In genomic region chr14:71742491-71742890, GRCh38 we compare ENCODE assay signal across 13 cellular contexts.
DNase-seq lines count a peak whose midpoint lies in the region; TF ChIP-seq lines count a peak whose summit lies in the region.
"Had no signal": no experiment of that assay in that cellular context is flagged by ENCODE, and none has a peak within 500 bp of the region (broad histone marks: within the 10 kb centered on the region; RNA-seq: fewer than 3 reads in every experiment).

No MANE protein-coding gene starts in this region.

- peak; percentile 69 for DNase-seq in AG10803 (ENCODE audit: low read depth)
- peak; percentile 46 for DNase-seq in GM23248
- peak; percentile 19 for DNase-seq in esophagus muscularis mucosa (ENCODE audit: extremely low spot score)
- DNase-seq in progenitor cell of endocrine pancreas (ENCODE audit: low spot score, unreplicated experiment), result no peak
- no peak for DNase-seq in NCI-H748 treated with DMSO at 0.1 percent for 48 hours (lab: John Stamatoyannopoulos, UW)
- DNase-seq in NCI-H345 treated with DMSO at 0.1 percent for 48 hours (lab: John Stamatoyannopoulos, UW; ENCODE audit: unreplicated experiment), result no peak
- no peak for DNase-seq in AML-193 (lab: John Stamatoyannopoulos, UW)
- DNase-seq: CD4-positive, CD25-positive, alpha-beta regulatory T cell; DMS53; GOT3; H9 had no signal

- no peak overlapping the region for H3K4me3 Mint-ChIP-seq in progenitor cell of endocrine pancreas (ENCODE audit: low read depth)
- H3K4me3 Mint-ChIP-seq: CD4-positive, CD25-positive, alpha-beta regulatory T cell; H9; IgD-negative memory B cell had no signal

- H3K9me3 ChIP-seq in GM23248 (ENCODE audit: low read depth) (no peaks in the 10 kb centered on the region), esophagus muscularis mucosa (peaks cover 0 to 2% (median 0%) of the 10 kb centered on the region in 4 donors)

- peaks cover 11% of the 10 kb centered on the region for H3K4me1 Mint-ChIP-seq in progenitor cell of endocrine pancreas (ENCODE audit: low read depth)
- H3K4me1 Mint-ChIP-seq: IgD-negative memory B cell had no signal

- H3K79me2 ChIP-seq in GM23248 (ENCODE audit: insufficient read depth), result no peaks in the 10 kb centered on the region

- no peak for TF ChIP-seq CTCF in AG10803 (conservative IDR thresholded peaks at IDR 0.05; ENCODE audit: low read length)
- no peak for TF ChIP-seq CTCF in esophagus muscularis mucosa (IDR thresholded peaks at IDR 0.05)
- no peak for TF ChIP-seq CTCF in progenitor cell of endocrine pancreas (IDR thresholded peaks at IDR 0.05; ENCODE audit: unreplicated experiment)

- peaks cover 2% of the 10 kb centered on the region for H3K27me3 Mint-ChIP-seq in progenitor cell of endocrine pancreas

- no peaks in the 10 kb centered on the region for H3K4me1 ChIP-seq in GM23248 (ENCODE audit: insufficient read depth)
- H3K4me1 ChIP-seq in esophagus muscularis mucosa, result no peaks in the 10 kb centered on the region
- H3K4me1 ChIP-seq: BLaER1 treated with 17β-estradiol and CSF1 and Interleukin-3, amounts not matched to agents 10 nM and 100 nM had no signal

- H3K9me2 ChIP-seq in GM23248 (ENCODE audit: insufficient read depth), result no peaks in the 10 kb centered on the region

- H3K27me3 ChIP-seq in GM23248 (replicated peaks; ENCODE audit: insufficient read depth) (no peaks in the 10 kb centered on the region), esophagus muscularis mucosa (no peaks in the 10 kb centered on the region)
- H3K27me3 ChIP-seq: BLaER1 treated with 17β-estradiol and CSF1 and Interleukin-3, amounts not matched to agents 10 nM and 100 nM had no signal

- H2AFZ ChIP-seq in GM23248, result no peak overlapping the region

- H3K4me3 ChIP-seq in AG10803 (ENCODE audit: low read length), result no peak overlapping the region
- no peak overlapping the region for H3K4me3 ChIP-seq in GM23248
- no peak overlapping the region for H3K4me3 ChIP-seq in esophagus muscularis mucosa
- H3K4me3 ChIP-seq: BLaER1 treated with 17β-estradiol and CSF1 and Interleukin-3, amounts not matched to agents 10 nM and 100 nM had no signal

- H3K36me3 Mint-ChIP-seq in progenitor cell of endocrine pancreas (ENCODE audit: insufficient read depth), result peaks cover 13% of the 10 kb centered on the region

- TF ChIP-seq EP300 in esophagus muscularis mucosa (IDR thresholded peaks at IDR 0.05), result no peak

- no peak overlapping the region for H3K27ac ChIP-seq in GM23248
- H3K27ac ChIP-seq in esophagus muscularis mucosa (replicated peaks in 1 of 4), result no peak overlapping the region
- H3K27ac ChIP-seq: BLaER1 treated with 17β-estradiol and CSF1 and Interleukin-3, amounts not matched to agents 10 nM and 100 nM had no signal

- WGBS in GM23248 (ENCODE audit: low coverage in 1 of 2, low lambda C conversion rate in 2 of 2, missing lambda C conversion rate in 2 of 2), 2 experiments, result 32 to 34% methylated on average over 6 of the region's 6 CpGs
- WGBS in esophagus muscularis mucosa, result 85% methylated on average over 6 of the region's 6 CpGs

- in situ Hi-C loops in GM23248 (cut with MboI), result no loop called here

- TF ChIP-seq POLR2A in esophagus muscularis mucosa (IDR thresholded peaks at IDR 0.05; ENCODE audit: low read depth), result no peak

- no peaks in the 10 kb centered on the region for H3K9me3 Mint-ChIP-seq in progenitor cell of endocrine pancreas (ENCODE audit: low read depth)

- H3F3A ChIP-seq in GM23248 (ENCODE audit: insufficient read depth), result peaks cover 4% of the 10 kb centered on the region; the same call in 1 of the 2 replicates

- peaks cover 27% of the 10 kb centered on the region for H3K36me3 ChIP-seq in GM23248 (ENCODE audit: low read depth)
- H3K36me3 ChIP-seq in esophagus muscularis mucosa, result peaks cover 0 to 18% (median 2%) of the 10 kb centered on the region in 4 donors

- no peaks in the 10 kb centered on the region for H4K20me1 ChIP-seq in GM23248 (ENCODE audit: insufficient read depth)
- H4K20me1 ChIP-seq: BLaER1 treated with 17β-estradiol and CSF1 and Interleukin-3, amounts not matched to agents 10 nM and 100 nM had no signal

- no peak overlapping the region for H3K9ac ChIP-seq in GM23248
- H3K9ac ChIP-seq: BLaER1 treated with 17β-estradiol and CSF1 and Interleukin-3, amounts not matched to agents 10 nM and 100 nM had no signal

- no peak overlapping the region for H3K4me2 ChIP-seq in GM23248 (ENCODE audit: unreplicated experiment)
- H3K4me2 ChIP-seq: BLaER1 treated with 17β-estradiol and CSF1 and Interleukin-3, amounts not matched to agents 10 nM and 100 nM had no signal

- intact Hi-C loops in esophagus muscularis mucosa (cut with DNase I), result no loop called here

- peak overlapping the region; percentile 21 for H3K27ac Mint-ChIP-seq in progenitor cell of endocrine pancreas
- H3K27ac Mint-ChIP-seq: H9 had no signal

Comparison
In these comparisons a context has a peak if more than half of its experiments do, and no peak if none do; other contexts are left out.
1. DNase-seq: peak in AG10803 (single experiment), GM23248 (single experiment) and esophagus muscularis mucosa (single experiment); none in progenitor cell of endocrine pancreas (single experiment), NCI-H748 treated with DMSO at 0.1 percent for 48 hours (single experiment), NCI-H345 treated with DMSO at 0.1 percent for 48 hours (single experiment) and AML-193 (0 of 2).